In the genomic region with DNA sequence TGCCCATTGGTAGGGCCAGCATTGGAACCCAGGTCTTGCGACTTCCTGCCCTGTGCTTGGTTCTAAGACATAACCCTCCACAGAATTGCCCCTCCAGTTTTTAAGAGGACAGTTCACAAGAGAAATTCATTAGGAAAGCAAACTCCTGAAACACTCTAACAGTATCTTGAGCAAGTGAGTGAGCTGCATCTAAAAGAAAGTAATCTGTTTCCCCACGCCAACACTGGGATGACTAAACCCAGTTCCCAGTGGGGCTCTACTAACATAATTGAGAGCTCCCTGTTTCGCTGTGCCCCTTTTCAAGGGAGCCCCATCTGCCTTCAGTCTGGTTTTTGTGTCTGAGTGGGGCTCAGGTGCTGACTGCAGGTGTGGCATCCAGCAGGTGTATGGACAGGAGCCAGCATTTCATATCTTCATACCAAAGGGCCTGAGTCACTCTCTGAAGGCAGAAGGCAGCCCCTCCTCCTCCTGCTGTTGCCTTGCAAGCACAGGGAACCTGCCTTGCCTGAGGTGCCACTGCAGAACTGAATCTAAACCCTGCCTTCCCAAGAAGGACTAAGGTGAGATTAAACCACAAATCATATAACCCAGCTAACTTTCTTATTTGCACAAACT, we compare ENCODE assay signal across 10 cellular contexts. TPM values are rescaled to one million over a fixed set of nuclear protein-coding genes. Genes with fewer than 3 reads are reported as not detected.
DNase-seq lines count a peak whose midpoint lies in the region; ATAC-seq, FAIRE-seq and TF ChIP-seq lines count a peak whose summit lies in the region.
"Had no signal": no experiment of that assay in that cellular context is flagged by ENCODE, and none has a peak within 500 bp of the region (broad histone marks: within the 10 kb centered on the region; RNA-seq: fewer than 3 reads in every experiment).

No MANE protein-coding gene starts in this region.

- no peaks in the 10 kb centered on the region for H3K9me3 Mint-ChIP-seq in immature natural killer cell
- no peaks in the 10 kb centered on the region for H3K9me3 Mint-ChIP-seq in stimulated activated naive B cell treated with anti-CD40 and anti-IgM and Interleukin-4, amounts not matched to agents 10 μg/mL and 1 μg/mL and 100 μg/mL, for 72 hours
- H3K9me3 Mint-ChIP-seq: activated B cell treated with CpG ODN at 0.5 μM for 24 hours had no signal

- ATAC-seq in stimulated activated naive B cell treated with anti-CD40 and anti-IgM and Interleukin-4, amounts not matched to agents 10 μg/mL and 1 μg/mL and 100 μg/mL, for 72 hours (replicated peaks), result no peak
- ATAC-seq in aorta (ENCODE audit: low FRiP score), result no peak

- TF ChIP-seq EP300 in transverse colon (IDR thresholded peaks at IDR 0.05; ENCODE audit: low read depth), result no peak

- intact Hi-C loops in transverse colon (cut with DNase I; ENCODE audit: low total_unique reads) (no loop called here), aorta (cut with DNase I) (no loop called here)

- peaks cover 0 to 4% (median 2%) of the 10 kb centered on the region in 3 donors for H3K27me3 Mint-ChIP-seq in immature natural killer cell (ENCODE audit: low read depth in 3 of 3)
- no peaks in the 10 kb centered on the region for H3K27me3 Mint-ChIP-seq in stimulated activated naive B cell treated with anti-CD40 and anti-IgM and Interleukin-4, amounts not matched to agents 10 μg/mL and 1 μg/mL and 100 μg/mL, for 72 hours
- H3K27me3 Mint-ChIP-seq: activated B cell treated with CpG ODN at 0.5 μM for 24 hours had no signal

- 34 to 80% methylated on average over 1 to 3 of the region's 3 CpGs for WGBS in transverse colon (ENCODE audit: low coverage in 1 of 2), 2 donors
- WGBS in aorta, 2 donors, result 53 to 90% methylated on average over 3 of the region's 3 CpGs

- H3K36me3 Mint-ChIP-seq in immature natural killer cell, result peaks cover 0 to 4% (median 0%) of the 10 kb centered on the region in 3 donors
- H3K36me3 Mint-ChIP-seq in stimulated activated naive B cell treated with anti-CD40 and anti-IgM and Interleukin-4, amounts not matched to agents 10 μg/mL and 1 μg/mL and 100 μg/mL, for 72 hours, result peaks cover 2 to 3% of the 10 kb centered on the region in 2 donors

- no peak for TF ChIP-seq POLR2A in transverse colon (IDR thresholded peaks at IDR 0.05)

- no peak overlapping the region for H3K4me3 Mint-ChIP-seq in immature natural killer cell
- no peak overlapping the region for H3K4me3 Mint-ChIP-seq in stimulated activated naive B cell treated with anti-CD40 and anti-IgM and Interleukin-4, amounts not matched to agents 10 μg/mL and 1 μg/mL and 100 μg/mL, for 72 hours
- H3K4me3 Mint-ChIP-seq: activated B cell treated with CpG ODN at 0.5 μM for 24 hours had no signal

- no peak for TF ChIP-seq CTCF in transverse colon (IDR thresholded peaks at IDR 0.05)

- H3K9me3 ChIP-seq in transverse colon (no peaks in the 10 kb centered on the region), aorta (ENCODE audit: control insufficient read depth, low read length) (no peaks in the 10 kb centered on the region)
- H3K9me3 ChIP-seq: heart right ventricle had no signal

- H3K36me3 ChIP-seq in transverse colon (no peaks in the 10 kb centered on the region), aorta (ENCODE audit: control insufficient read depth in 1 of 2, insufficient read depth in 2 of 2, low read length in 1 of 2) (no peaks in the 10 kb centered on the region)
- H3K36me3 ChIP-seq: heart right ventricle had no signal

- no peak for FAIRE-seq in RCC 7860 (lab: Jason Lieb, UNC)
- peak; percentile 60 for FAIRE-seq in islet of Langerhans (lab: Jason Lieb, UNC)

- H3K27me3 ChIP-seq in transverse colon, result no peaks in the 10 kb centered on the region
- H3K27me3 ChIP-seq in aorta (ENCODE audit: control insufficient read depth in 1 of 2, insufficient read depth in 2 of 2, low read length in 1 of 2), result no peaks in the 10 kb centered on the region

- in situ Hi-C loops in transverse colon (cut with MboI; ENCODE audit: low pct_ligation_motif_present in 1 of 4, low pct_unique_long_range_greater_than_20kb in 1 of 4, low sequenced_read_pairs in 3 of 4), result no loop called here

- H3K4me3 ChIP-seq in transverse colon (no peak overlapping the region), aorta (ENCODE audit: low read length in 2 of 2) (no peak overlapping the region)
- H3K4me3 ChIP-seq: heart right ventricle, skin epidermis had no signal

- H3K4me1 ChIP-seq in transverse colon (peaks cover 0 to 8% (median 0%) of the 10 kb centered on the region in 4 donors), aorta (ENCODE audit: control insufficient read depth in 1 of 2, insufficient read depth in 2 of 2, low read length in 2 of 2) (no peaks in the 10 kb centered on the region)
- H3K4me1 ChIP-seq: heart right ventricle had no signal

- no peaks in the 10 kb centered on the region for H3K4me1 Mint-ChIP-seq in immature natural killer cell
- H3K4me1 Mint-ChIP-seq in stimulated activated naive B cell treated with anti-CD40 and anti-IgM and Interleukin-4, amounts not matched to agents 10 μg/mL and 1 μg/mL and 100 μg/mL, for 72 hours, result no peaks in the 10 kb centered on the region
- H3K4me1 Mint-ChIP-seq: activated B cell treated with CpG ODN at 0.5 μM for 24 hours had no signal

- DNase-seq in NCI-H1105 (lab: John Stamatoyannopoulos, UW) (peak; percentile 75), RCC 7860 (ENCODE audit: low spot score) (peak; percentile 4), transverse colon (peak; percentile 69), immature natural killer cell (no peak), aorta (no peak)
- DNase-seq in stimulated activated naive B cell treated with anti-CD40 and anti-IgM and Interleukin-4, amounts not matched to agents 10 μg/mL and 1 μg/mL and 100 μg/mL, for 72 hours, result no peak
- DNase-seq: activated B cell treated with CpG ODN at 0.5 μM for 24 hours, heart right ventricle had no signal

- no peak overlapping the region for H3K27ac ChIP-seq in transverse colon
- H3K27ac ChIP-seq in aorta (ENCODE audit: low read depth in 1 of 2, low read length in 2 of 2), result no peak overlapping the region
- H3K27ac ChIP-seq: heart right ventricle, skin epidermis had no signal

- H3K27ac Mint-ChIP-seq in immature natural killer cell, result no peak overlapping the region
- H3K27ac Mint-ChIP-seq in stimulated activated naive B cell treated with anti-CD40 and anti-IgM and Interleukin-4, amounts not matched to agents 10 μg/mL and 1 μg/mL and 100 μg/mL, for 72 hours, result no peak overlapping the region
- H3K27ac Mint-ChIP-seq: activated B cell treated with CpG ODN at 0.5 μM for 24 hours had no signal

RNA-seq across cellular contexts. Expression of a gene that starts 8.0 kb away (rescaled TPM):
- total RNA-seq in transverse colon (10 to 100 TPM in 1 of 4 donors, 1 to 10 TPM in 3; 3.4 to 19.4 (median 7.4) TPM), aorta (10 to 100 TPM; 11.6 to 17.3 TPM)
- polyA plus RNA-seq in immature natural killer cell (1 to 10 TPM; 4.0 to 8.1 (median 5.0) TPM), aorta (1 to 10 TPM; 4.0 to 6.3 TPM)

Comparison
In these comparisons a context has a peak if more than half of its experiments do, and no peak if none do; other contexts are left out.
1. DNase-seq: peak in NCI-H1105 (single experiment), RCC 7860 (single experiment) and transverse colon (single experiment); none in immature natural killer cell (0 of 3), stimulated activated naive B cell treated with anti-CD40 and anti-IgM and Interleukin-4, amounts not matched to agents 10 μg/mL and 1 μg/mL and 100 μg/mL, for 72 hours (single experiment) and aorta (0 of 2).